ENCODE assay signal across 8 cellular contexts in genomic region chr16:5480796-5481195, GRCh38.
"Had no signal": no experiment of that assay in that cellular context is flagged by ENCODE, and none has a peak within 500 bp of the region (broad histone marks: within the 10 kb centered on the region; RNA-seq: fewer than 3 reads in every experiment).

No MANE protein-coding gene starts in this region.

- FAIRE-seq: G401.6, GM12878, GM12891, GM12892, GM18507, GM19239 had no signal

- DNase-seq: GDM1, GF-D8 had no signal

- ATAC-seq: GM12878 had no signal

- H3K4me3 ChIP-seq: GM12878 had no signal
